7 cellular contexts compared by ENCODE assay signal in genomic region chr16:84594725-84595038, GRCh38. TPM values are rescaled to one million over a fixed set of nuclear protein-coding genes. Genes with fewer than 3 reads are reported as not detected.
A peak's percentile ranks its signal among the peaks of the same experiment; 100 is the strongest.
DNase-seq lines count a peak whose midpoint lies in the region; ATAC-seq, FAIRE-seq and TF ChIP-seq lines count a peak whose summit lies in the region.

No MANE protein-coding gene starts in this region.

- H3K9ac ChIP-seq in OCI-LY1 (ENCODE audit: low read length), result peak overlapping the region; percentile 68

- TF ChIP-seq POLR2A in GM12891 (IDR thresholded peaks at IDR 0.05; ENCODE audit: low read depth, low read length), result no peak

- peaks cover 0 to 6% of the 10 kb centered on the region in 2 donors for H3K27me3 Mint-ChIP-seq in effector memory CD8-positive, alpha-beta T cell

- peak overlapping the region; percentile 82 for H3K4me2 ChIP-seq in OCI-LY1 (ENCODE audit: low read length)

- peak overlapping the region; percentile 98 for H3K27ac ChIP-seq in OCI-LY1 (ENCODE audit: low read depth, low read length, poor library complexity, severe bottlenecking)
- peak overlapping the region in 17 of 21 experiments; percentile 22 to 88 (median 74) for H3K27ac ChIP-seq in skin epidermis

- H3K4me1 Mint-ChIP-seq in effector memory CD8-positive, alpha-beta T cell (ENCODE audit: low read depth in 2 of 2), result peaks cover 45 to 57% of the 10 kb centered on the region in 2 donors

- no peak for ATAC-seq in effector memory CD8-positive, alpha-beta T cell (replicated peaks)
- ATAC-seq in HG03095 (IDR thresholded peaks at IDR 0.05; ENCODE audit: unreplicated experiment), result no peak
- ATAC-seq in GM21786 (IDR thresholded peaks at IDR 0.05; ENCODE audit: unreplicated experiment), result no peak

- TF ChIP-seq CTCF in OCI-LY1 (IDR thresholded peaks at IDR 0.05; ENCODE audit: low read length), result 0 out of 2 replicates have a peak, but pooled peaks have one; percentile 8

- H3K27ac Mint-ChIP-seq in effector memory CD8-positive, alpha-beta T cell, result peak overlapping the region; percentile 97 to 99

- peaks cover 56% of the 10 kb centered on the region for H3K36me3 ChIP-seq in OCI-LY1 (ENCODE audit: insufficient read depth, low read length)

- no peaks in the 10 kb centered on the region for H3K27me3 ChIP-seq in OCI-LY1 (ENCODE audit: insufficient read depth, low read length)

- no peak overlapping the region for H2AFZ ChIP-seq in OCI-LY1 (ENCODE audit: low read length)

- H3K79me2 ChIP-seq in OCI-LY1 (ENCODE audit: insufficient read depth, low read length), result peaks cover 39% of the 10 kb centered on the region

- H3K4me3 Mint-ChIP-seq in effector memory CD8-positive, alpha-beta T cell, result peak overlapping the region; percentile 86 to 97

- peaks cover 66% of the 10 kb centered on the region for H3K4me1 ChIP-seq in OCI-LY1 (ENCODE audit: insufficient read depth, low read length, severe bottlenecking)

- peaks cover 52% of the 10 kb centered on the region for H3K36me3 Mint-ChIP-seq in effector memory CD8-positive, alpha-beta T cell (ENCODE audit: insufficient read depth)

- no peaks in the 10 kb centered on the region for H3K9me2 ChIP-seq in OCI-LY1 (ENCODE audit: low read depth, low read length)

- FAIRE-seq in GM12891 (lab: Jason Lieb, UNC), result no peak

- H3K4me3 ChIP-seq in OCI-LY1 (ENCODE audit: low read depth, low read length, poor library complexity, severe bottlenecking) (peak overlapping the region; percentile 60), skin epidermis (peak overlapping the region in 4 of 7 experiments; percentile 3 to 16 (median 10))

- H3K9me3 Mint-ChIP-seq in effector memory CD8-positive, alpha-beta T cell, result peaks cover 0 to 2% of the 10 kb centered on the region in 2 donors

- no peaks in the 10 kb centered on the region for H3F3A ChIP-seq in OCI-LY1 (ENCODE audit: insufficient read depth, low read length)

- no peak for DNase-seq in GM12891 (ENCODE audit: insufficient read length, low spot score)
- DNase-seq in effector memory CD8-positive, alpha-beta T cell, result no peak
- DNase-seq in COLO829 (ENCODE audit: low spot score), result no peak

- H3K9me3 ChIP-seq in OCI-LY1 (ENCODE audit: low read length), result no peaks in the 10 kb centered on the region

- no peaks in the 10 kb centered on the region for H4K20me1 ChIP-seq in OCI-LY1 (ENCODE audit: insufficient read depth, low read length)

TF ChIP-seq in GM12891, 5 proteins besides CTCF, POLR2A, EP300 and RAD21:
- TF ChIP-seq POLR2AphosphoS5 (IDR thresholded peaks at IDR 0.05; ENCODE audit: low read depth, low read length), result no peak
- 0 out of 2 replicates have a peak, but pooled peaks have one; percentile 13 for TF ChIP-seq TAF1 (IDR thresholded peaks at IDR 0.05; ENCODE audit: low read depth, low read length)

RNA-seq across cellular contexts. Expression of gene COTL1, which starts 23.2 kb away (rescaled TPM):
- polyA plus RNA-seq in GM12891 (2012; ENCODE audit: low read depth, missing spikeins), result 283 TPM

RNA-seq across cellular contexts. Expression of gene KLHL36, which starts 53.6 kb away (rescaled TPM):
- 18.6 TPM for polyA plus RNA-seq in GM12891 (2012; ENCODE audit: low read depth, missing spikeins)
